In genomic region chr10:91366687-91367086, GRCh38 we compare ENCODE assay signal across 24 cellular contexts.
"Had no signal": no experiment of that assay in that cellular context is flagged by ENCODE, and none has a peak within 500 bp of the region (broad histone marks: within the 10 kb centered on the region; RNA-seq: fewer than 3 reads in every experiment).

No MANE protein-coding gene starts in this region.

- H3K4me1 Mint-ChIP-seq: activated T-helper 17 cell treated with anti-CD3 and anti-CD28 coated beads, Interleukin-2, amount 50 U/mL, for 72 hours had no signal

- H3K9me3 Mint-ChIP-seq: activated T-helper 17 cell treated with anti-CD3 and anti-CD28 coated beads, Interleukin-2, amount 50 U/mL, for 72 hours had no signal

- H3K4me3 Mint-ChIP-seq: naive thymus-derived CD4-positive, alpha-beta T cell; T-helper 2 cell treated with Interferon-gamma antibody and Interleukin-4, amounts not matched to agents 5 μg/mL and 100 μg/mL, for 36 hours had no signal

- ATAC-seq: body of pancreas; gastroesophageal sphincter; naive thymus-derived CD4-positive, alpha-beta T cell; sciatic nerve; stimulated activated naive CD8-positive, alpha-beta T cell treated with anti-CD3 and anti-CD28 coated beads, Interleukin-15, Interleukin-2, amounts not matched to agents 100 U/mL and 50 U/mL, for 24 hours had no signal

- H3K27ac Mint-ChIP-seq: activated T-helper 17 cell treated with anti-CD3 and anti-CD28 coated beads, Interleukin-2, amount 50 U/mL, for 72 hours; naive thymus-derived CD4-positive, alpha-beta T cell; progenitor cell of endocrine pancreas; T-helper 2 cell treated with Interferon-gamma antibody and Interleukin-4, amounts not matched to agents 5 μg/mL and 100 μg/mL, for 36 hours had no signal

- DNase-seq: activated CD4-positive, alpha-beta T cell treated with anti-CD3 and anti-CD28 coated beads for 48 hours; activated CD4-positive, alpha-beta T cell treated with anti-CD3 and anti-CD28 coated beads, Interleukin-2, amount 50 U/mL, for 48 hours; activated CD4-positive, CD25-positive, alpha-beta regulatory T cell; activated CD8-positive, alpha-beta memory T cell treated with anti-CD3 and anti-CD28 coated beads for 24 hours; activated gamma-delta T cell treated with Interleukin-2 at 50 U/mL for 16 hours; activated T-cell treated with anti-CD3 and anti-CD28 coated beads, Interleukin-2, amount 50 U/mL, for 1 hour; body of pancreas; cortex of kidney; kidney; midbrain; naive thymus-derived CD4-positive, alpha-beta T cell; ovary; retina; stimulated activated CD4-positive, alpha-beta T cell treated with anti-CD3 and anti-CD28 coated beads, Interleukin-12 subunit alpha, Interleukin-12 subunit beta, amount 100 ng/mL, for 4 hours; stimulated activated CD4-positive, alpha-beta T cell treated with anti-CD3 and anti-CD28 coated beads, Interleukin-4, amount 100 ng/mL, for 1 hour; stimulated activated naive CD8-positive, alpha-beta T cell treated with anti-CD3 and anti-CD28 coated beads, Interleukin-15, Interleukin-2, amounts not matched to agents 100 U/mL and 50 U/mL, for 24 hours; T-helper 1 cell; testis; transverse colon had no signal
